ENCODE assay signal across 8 cellular contexts in genomic region chr20:31739550-31739863, GRCh38. TPM values are rescaled to one million over a fixed set of nuclear protein-coding genes. Genes with fewer than 3 reads are reported as not detected.
DNase-seq lines count a peak whose midpoint lies in the region; ATAC-seq, FAIRE-seq and TF ChIP-seq lines count a peak whose summit lies in the region.

No MANE protein-coding gene starts in this region.

- H3K27me3 ChIP-seq in A673 (replicated peaks; ENCODE audit: insufficient read depth, low read depth, low read length, poor library complexity) (no peaks in the 10 kb centered on the region), HAP-1 (ENCODE audit: low read depth) (no peaks in the 10 kb centered on the region), GM12878 (replicated peaks in 1 of 2; ENCODE audit: control insufficient read depth in 2 of 2, insufficient read depth in 2 of 2, low read length in 1 of 2) (no peaks in the 10 kb centered on the region), mesenchymal stem cell (ENCODE audit: control insufficient read depth in 1 of 2, insufficient read depth in 1 of 2, low read length in 2 of 2) (no peaks in the 10 kb centered on the region)

- H2AFZ ChIP-seq in GM12878 (ENCODE audit: control insufficient read depth, low read depth, low read length) (peak overlapping the region; percentile 93), mesenchymal stem cell (ENCODE audit: low read depth, low read length) (peak overlapping the region; percentile 100)

- H2AK5ac ChIP-seq in mesenchymal stem cell (ENCODE audit: low read length, severe bottlenecking): no peak overlapping the region

- H3K79me1 ChIP-seq in mesenchymal stem cell (replicated peaks; ENCODE audit: low read length, poor library complexity, severe bottlenecking): peaks cover 15% of the 10 kb centered on the region

- H3K4me2 ChIP-seq in GM12878 (ENCODE audit: control insufficient read depth, insufficient read depth) (peak overlapping the region; percentile 86), mesenchymal stem cell (ENCODE audit: low read length, poor library complexity, severe bottlenecking) (peak overlapping the region; percentile 77)

- no peak overlapping the region for H3K14ac ChIP-seq in mesenchymal stem cell (ENCODE audit: low read length in 2 of 2)

- H2BK120ac ChIP-seq in mesenchymal stem cell (ENCODE audit: low read depth, low read length): no peak overlapping the region

- SMC1A ChIA-PET in GM12878 (lab: Charles Lee; ENCODE audit: uncharacterized antibody, unreplicated experiment): interaction anchor here (0.9 to 3.4 kb wide), 3 partner anchors 16 to 78 kb away, joined by 4 to 14 read pairs (median 8); no protein-coding TSS in a partner anchor

- DNase-seq in A673 (ENCODE audit: low spot score) (no peak), HAP-1 (ENCODE audit: low spot score in 2 of 2) (no peak), GM12878 (ENCODE audit: low read depth, low spot score) (no peak), mesenchymal stem cell (no peak), NK-92 (lab: John Stamatoyannopoulos, UW; ENCODE audit: unreplicated experiment) (no peak), NCI-H82 (lab: John Stamatoyannopoulos, UW) (no peak)

- no peak for TF ChIP-seq RAD21 in GM12878 (IDR thresholded peaks at IDR 0.05; ENCODE audit: insufficient read depth, low read depth, low read length)

- no peaks in the 10 kb centered on the region for H4K20me1 ChIP-seq in GM12878 (ENCODE audit: control insufficient read depth, insufficient read depth)

- TF ChIP-seq CTCF in A673 (conservative IDR thresholded peaks at IDR 0.05; ENCODE audit: low read depth, low read length): peak; percentile 1; the same call in 1 of the 2 replicates
- TF ChIP-seq CTCF in GM12878 (IDR thresholded peaks at IDR 0.05 in 2 of 3, conservative IDR thresholded peaks at IDR 0.05 in 1 of 3; ENCODE audit: control insufficient read depth in 2 of 3, extremely low read depth in 1 of 3, insufficient read depth in 1 of 3, low read depth in 3 of 3, low read length in 3 of 3): no peak

- FAIRE-seq in GM12878 (lab: Jason Lieb, UNC): no peak

- H3K23ac ChIP-seq in mesenchymal stem cell (ENCODE audit: low read length in 2 of 2): no peak overlapping the region

- intact Hi-C loops in A673 (cut with micrococcal nuclease; ENCODE audit: unreplicated experiment): no loop called here
- intact Hi-C loops in GM12878 (cut with micrococcal nuclease; ENCODE audit: unreplicated experiment): no loop called here

- CTCF ChIA-PET in A673 (lab: Charles Lee) (interaction anchor here (0.6 to 1.3 kb wide), 3 partner anchors 16 to 94 kb away, joined by 5 to 6 read pairs (median 5); no protein-coding TSS in a partner anchor), GM12878 (lab: Yijun Ruan, JAX) (interaction anchor here (1.4 to 4.1 kb wide), 5 partner anchors 10 to 127 kb away, joined by 7 to 28 read pairs (median 12); no protein-coding TSS in a partner anchor)

- 2% methylated on average over 11 of the region's 11 CpGs for WGBS in GM12878 (ENCODE audit: insufficient coverage, insufficient replicate concordance, low lambda C conversion rate, missing lambda C conversion rate)
- WGBS in mesenchymal stem cell: under 1% methylated on average over 4 of the region's 11 CpGs

- H3K9me3 ChIP-seq in A673 (ENCODE audit: low read depth, low read length, poor library complexity, severe bottlenecking): no peaks in the 10 kb centered on the region
- no peaks in the 10 kb centered on the region for H3K9me3 ChIP-seq in HAP-1
- no peaks in the 10 kb centered on the region for H3K9me3 ChIP-seq in GM12878 (replicated peaks; ENCODE audit: control insufficient read depth, insufficient read depth, low read length)
- H3K9me3 ChIP-seq in mesenchymal stem cell (ENCODE audit: control insufficient read depth, low read length): no peaks in the 10 kb centered on the region

- H3K18ac ChIP-seq in mesenchymal stem cell (ENCODE audit: low read depth in 1 of 2, low read length in 2 of 2): peak overlapping the region in 1 of 2 experiments; percentile 10

- no peak for TF ChIP-seq EP300 in GM12878 (IDR thresholded peaks at IDR 0.05; ENCODE audit: borderline replicate concordance in 1 of 2, control insufficient read depth in 1 of 2, low read depth in 2 of 2, low read length in 2 of 2)

- peak overlapping the region; percentile 62 for H3K4me3 ChIP-seq in A673 (ENCODE audit: low read depth, low read length, poor library complexity, severe bottlenecking)
- peak overlapping the region; percentile 89 for H3K4me3 ChIP-seq in HAP-1
- peak overlapping the region; percentile 89 for H3K4me3 ChIP-seq in GM12878
- peak overlapping the region; percentile 89 to 96 for H3K4me3 ChIP-seq in mesenchymal stem cell (ENCODE audit: insufficient read depth in 1 of 2, low read depth in 1 of 2, low read length in 2 of 2)

- H3K36me3 ChIP-seq in A673 (ENCODE audit: insufficient read depth, low read length, poor library complexity, severe bottlenecking) (peaks cover 22% of the 10 kb centered on the region), HAP-1 (replicated peaks) (peaks cover 21% of the 10 kb centered on the region), GM12878 (ENCODE audit: control insufficient read depth in 2 of 2, insufficient read depth in 2 of 2, low read length in 1 of 2) (peaks cover 0 to 2% of the 10 kb centered on the region in 2 experiments; a peak in 1 of 4 replicates), mesenchymal stem cell (ENCODE audit: control insufficient read depth in 1 of 2, insufficient read depth in 2 of 2, low read depth in 1 of 2, low read length in 2 of 2) (no peaks in the 10 kb centered on the region)

- peak overlapping the region; percentile 6 for H2BK5ac ChIP-seq in mesenchymal stem cell (ENCODE audit: low read depth, low read length, poor library complexity, severe bottlenecking)

- H4K8ac ChIP-seq in mesenchymal stem cell (ENCODE audit: low read length): no peak overlapping the region

- H2BK12ac ChIP-seq in mesenchymal stem cell (ENCODE audit: low read length in 2 of 2): no peak overlapping the region

- TF ChIP-seq POLR2A in GM12878 (IDR thresholded peaks at IDR 0.05; ENCODE audit: low read depth, low read length): no peak

- H3K4ac ChIP-seq in mesenchymal stem cell (ENCODE audit: low read depth in 1 of 2, low read length in 2 of 2): no peak overlapping the region

- H4K91ac ChIP-seq in mesenchymal stem cell (ENCODE audit: low read length): peak overlapping the region; percentile 9

- ATAC-seq in GM12878: peak; percentile 22
- no peak for ATAC-seq in GM21737 (IDR thresholded peaks at IDR 0.05; ENCODE audit: unreplicated experiment)
- ATAC-seq in GM18873 (IDR thresholded peaks at IDR 0.05; ENCODE audit: low FRiP score, unreplicated experiment): no peak

- H3K79me2 ChIP-seq in GM12878 (ENCODE audit: control insufficient read depth, insufficient read depth, low read length): peaks cover 45% of the 10 kb centered on the region

- H3K4me1 ChIP-seq in A673 (ENCODE audit: insufficient read depth, low read length, poor library complexity, severe bottlenecking): no peaks in the 10 kb centered on the region
- no peaks in the 10 kb centered on the region; the same call in none of the 2 replicates for H3K4me1 ChIP-seq in HAP-1
- H3K4me1 ChIP-seq in GM12878 (ENCODE audit: control insufficient read depth, insufficient read depth, low read length): no peaks in the 10 kb centered on the region
- peaks cover 3% of the 10 kb centered on the region for H3K4me1 ChIP-seq in mesenchymal stem cell (ENCODE audit: control insufficient read depth, insufficient read depth, low read depth, low read length)

- BruUV-seq in A673 (replicated peaks; lab: Mats Ljungman, UMichigan) (TSS peak; percentile 59), GM12878 (replicated peaks; lab: Mats Ljungman, UMichigan) (TSS peak; percentile 71)

- in situ Hi-C loops in HAP-1 (cut with MboI; ENCODE audit: low sequenced_read_pairs): no loop called here
- in situ Hi-C loops in GM12878 (cut with MboI): no loop called here

- H3K27ac ChIP-seq in A673 (ENCODE audit: low read depth, low read length, poor library complexity, severe bottlenecking): peak overlapping the region; percentile 76
- peak overlapping the region; percentile 77 for H3K27ac ChIP-seq in GM12878 (ENCODE audit: control insufficient read depth, insufficient read depth)
- no peak overlapping the region for H3K27ac ChIP-seq in mesenchymal stem cell (ENCODE audit: low read length, poor library complexity, severe bottlenecking)

- no peak overlapping the region for H2BK15ac ChIP-seq in mesenchymal stem cell (ENCODE audit: low read depth, poor library complexity, severe bottlenecking)

- POLR2A ChIA-PET in A673 (lab: Charles Lee; ENCODE audit: low non-redundant PET) (interaction anchor here (1.4 kb wide), 1 partner anchor 16 kb away, joined by 5 read pairs; no protein-coding TSS in a partner anchor), GM12878 (lab: Charles Lee) (interaction anchor here (0.6 to 1.7 kb wide), 4 partner anchors 8 to 135 kb away, joined by 3 to 5 read pairs (median 4); partner anchors contain the start of gene ID1)

- H3K9ac ChIP-seq in GM12878 (ENCODE audit: control insufficient read depth, insufficient read depth, low read length) (peak overlapping the region; percentile 88), mesenchymal stem cell (ENCODE audit: low read length) (peak overlapping the region; percentile 97)

- RAD21 ChIA-PET in GM12878 (lab: Charles Lee; ENCODE audit: unreplicated experiment): interaction anchor here (1.2 to 2.9 kb wide), 4 partner anchors 8 to 78 kb away, joined by 4 to 22 read pairs (median 12); no protein-coding TSS in a partner anchor

RNA-seq across cellular contexts. Expression of gene TPX2, which starts 0.4 kb away (rescaled TPM):
- total RNA-seq in A673 (2021) (187 and 189 TPM in 2 replicates), GM12878 (2014; rRNA removed) (84.4 and 96.5 TPM in 2 replicates), GM12878 (2014; rRNA removed; fragmentation: Illumina TruSeq; extraction: Trizol) (88.6 and 93.6 TPM in 2 replicates), GM12878 (2021) (101 and 104 TPM in 2 replicates)
- total RNA-seq in GM12878 (2013; cell fraction: nucleolus; rRNA removed): 35.7 and 36.7 TPM in 2 replicates
- polyA plus RNA-seq in GM12878 (2011; ENCODE audit: low read depth): 38.3 TPM
- polyA plus RNA-seq in GM12878 (2011; rRNA removed) (68.5 and 73.4 TPM in 2 replicates), GM12878 (2014; fragmentation: Illumina TruSeq; extraction: Trizol) (144 and 168 TPM in 2 replicates), GM12878 (2014; fragmentation: Nextera tagmentation; extraction: Ambion mirVana) (10 to 100 TPM; 29.7 to 40.7 TPM), GM12878 (2014; rRNA removed) (61.7 and 62.9 TPM in 2 replicates), GM12878 (2016; fragmentation: Nextera tagmentation; extraction: Ambion mirVana) (100 to 1,000 TPM; 120 to 123 TPM)
- 28.5 and 39.2 TPM in 2 replicates for polyA plus RNA-seq in GM12878 (2011; cell fraction: cytosol; rRNA removed)
- 284 and 348 TPM in 2 replicates for polyA plus RNA-seq in GM12878 (2011; cell fraction: nucleus; rRNA removed)
- polyA plus RNA-seq in GM12878 (2012): 45.1 and 52.6 TPM in 2 replicates
- polyA minus RNA-seq in GM12878 (2011; rRNA and poly(A)+ RNA removed): 49.3 and 54.1 TPM in 2 replicates
- 19.1 and 20.0 TPM in 2 replicates for polyA minus RNA-seq in GM12878 (2011; cell fraction: cytosol; rRNA and poly(A)+ RNA removed)
- polyA minus RNA-seq in GM12878 (2011; cell fraction: nucleus; rRNA and poly(A)+ RNA removed): 79.5 and 103 TPM in 2 replicates
- polyA plus RNA-seq in mesenchymal stem cell (2013, experiment 1 of 2): 20.9 TPM
- 21.1 TPM for polyA plus RNA-seq in mesenchymal stem cell (2013, experiment 2 of 2)

RNA-seq across cellular contexts. Expression of gene BCL2L1, which starts 16.8 kb away (rescaled TPM):
- 44.5 and 47.8 TPM in 2 replicates for total RNA-seq in A673 (2021)
- total RNA-seq in GM12878 (2013; cell fraction: nucleolus; rRNA removed): 61.4 and 67.7 TPM in 2 replicates
- 61.7 and 67.5 TPM in 2 replicates for total RNA-seq in GM12878 (2014; rRNA removed)
- total RNA-seq in GM12878 (2014; rRNA removed; fragmentation: Illumina TruSeq; extraction: Trizol): 38.6 and 39.0 TPM in 2 replicates
- total RNA-seq in GM12878 (2021): 55.1 and 60.0 TPM in 2 replicates
- 13.0 TPM for polyA plus RNA-seq in GM12878 (2011; ENCODE audit: low read depth)
- 34.0 and 48.0 TPM in 2 replicates for polyA plus RNA-seq in GM12878 (2011; rRNA removed)
- polyA plus RNA-seq in GM12878 (2011; cell fraction: cytosol; rRNA removed): 40.9 and 48.0 TPM in 2 replicates
- 27.0 and 32.1 TPM in 2 replicates for polyA plus RNA-seq in GM12878 (2011; cell fraction: nucleus; rRNA removed)
- polyA plus RNA-seq in GM12878 (2012): 22.9 and 26.3 TPM in 2 replicates
- polyA plus RNA-seq in GM12878 (2014; fragmentation: Illumina TruSeq; extraction: Trizol): 45.0 and 59.3 TPM in 2 replicates
- 1 to 10 TPM in 1 of 2 experiments, under 1 TPM in 1; 0.63 to 3.4 TPM for polyA plus RNA-seq in GM12878 (2014; fragmentation: Nextera tagmentation; extraction: Ambion mirVana)
- polyA plus RNA-seq in GM12878 (2014; rRNA removed): 64.1 and 67.7 TPM in 2 replicates
- polyA plus RNA-seq in GM12878 (2016; fragmentation: Nextera tagmentation; extraction: Ambion mirVana): 10 to 100 TPM; 36.1 to 39.3 TPM
- 28.4 and 43.1 TPM in 2 replicates for polyA minus RNA-seq in GM12878 (2011; rRNA and poly(A)+ RNA removed)
- polyA minus RNA-seq in GM12878 (2011; cell fraction: cytosol; rRNA and poly(A)+ RNA removed): 10.7 and 12.1 TPM in 2 replicates
- 28.4 and 41.5 TPM in 2 replicates for polyA minus RNA-seq in GM12878 (2011; cell fraction: nucleus; rRNA and poly(A)+ RNA removed)
- polyA plus RNA-seq in mesenchymal stem cell (2013, experiment 1 of 2): 116 TPM
- 114 TPM for polyA plus RNA-seq in mesenchymal stem cell (2013, experiment 2 of 2)
